In genomic region chr7:90262438-90262837, GRCh38 we compare ENCODE assay signal across 8 cellular contexts. TPM values are rescaled to one million over a fixed set of nuclear protein-coding genes. Genes with fewer than 3 reads are reported as not detected.
DNase-seq lines count a peak whose midpoint lies in the region; ATAC-seq, FAIRE-seq and TF ChIP-seq lines count a peak whose summit lies in the region.

No MANE protein-coding gene starts in this region.

- H3K36me3 ChIP-seq in osteoblast (ENCODE audit: insufficient read depth, low read length): no peaks in the 10 kb centered on the region

- no peaks in the 10 kb centered on the region for H4K20me1 ChIP-seq in osteoblast (ENCODE audit: insufficient read depth, low read length)

- TF ChIP-seq CTCF in osteoblast (IDR thresholded peaks at IDR 0.05; ENCODE audit: extremely low read depth, low read depth, low read length): peak; percentile 50

- peak; percentile 23 to 60 for DNase-seq in NCI-H526 (lab: John Stamatoyannopoulos, UW)
- peak; percentile 62 for DNase-seq in dermis blood vessel endothelial cell
- peak; percentile 61 for DNase-seq in osteoblast (ENCODE audit: insufficient read length, low spot score, missing footprints)
- no peak for DNase-seq in GDM1 (lab: John Stamatoyannopoulos, UW)
- no peak for DNase-seq in putamen (ENCODE audit: low spot score)

- ATAC-seq in GM18508 (IDR thresholded peaks at IDR 0.05; ENCODE audit: insufficient read depth, unreplicated experiment) (peak; percentile 83), HG02938 (IDR thresholded peaks at IDR 0.05; ENCODE audit: unreplicated experiment) (peak; percentile 92)

- no peaks in the 10 kb centered on the region for H3K27me3 ChIP-seq in osteoblast (ENCODE audit: insufficient read depth, low read length)

- H3K27ac ChIP-seq in osteoblast (ENCODE audit: low read depth, low read length): no peak overlapping the region

- H2AFZ ChIP-seq in osteoblast (ENCODE audit: low read length): no peak overlapping the region

- no peak overlapping the region for H3K4me3 ChIP-seq in osteoblast (ENCODE audit: insufficient read depth, low read length)

- no peak overlapping the region for H3K4me2 ChIP-seq in osteoblast (ENCODE audit: insufficient read depth, low read length)

- peaks cover 20% of the 10 kb centered on the region for H3K4me1 ChIP-seq in osteoblast (ENCODE audit: insufficient read depth, low read length)

- H3K9me3 ChIP-seq in osteoblast (ENCODE audit: low read depth, low read length): no peaks in the 10 kb centered on the region

- FAIRE-seq in A204.1 (lab: Jason Lieb, UNC): peak; percentile 99

- H3K79me2 ChIP-seq in osteoblast (ENCODE audit: insufficient read depth, low read length): no peaks in the 10 kb centered on the region

RNA-seq across cellular contexts. Expression of gene CFAP69, which starts 17.5 kb away (rescaled TPM):
- total RNA-seq in dermis blood vessel endothelial cell (1.1 and 1.9 TPM in 2 replicates), osteoblast (5.4 and 8.8 TPM in 2 replicates)

RNA-seq across cellular contexts. Expression of gene STEAP2, which starts 50.9 kb away (rescaled TPM):
- total RNA-seq in dermis blood vessel endothelial cell: 1.4 and 1.7 TPM in 2 replicates
- 9.8 and 18.6 TPM in 2 replicates for total RNA-seq in osteoblast

RNA-seq across cellular contexts. Expression of gene FAM237B, which starts 58.7 kb away (rescaled TPM):
- total RNA-seq in dermis blood vessel endothelial cell: not detected in 2 replicates
- total RNA-seq in osteoblast: not detected in 2 replicates

Comparison
In these comparisons a context has a peak if more than half of its experiments do, and no peak if none do; other contexts are left out.
1. DNase-seq: peak in NCI-H526 (2 of 2), dermis blood vessel endothelial cell (single experiment) and osteoblast (single experiment); none in GDM1 (single experiment) and putamen (single experiment).